Comparison of ENCODE assay signal across 2 cellular contexts in the genomic region with DNA sequence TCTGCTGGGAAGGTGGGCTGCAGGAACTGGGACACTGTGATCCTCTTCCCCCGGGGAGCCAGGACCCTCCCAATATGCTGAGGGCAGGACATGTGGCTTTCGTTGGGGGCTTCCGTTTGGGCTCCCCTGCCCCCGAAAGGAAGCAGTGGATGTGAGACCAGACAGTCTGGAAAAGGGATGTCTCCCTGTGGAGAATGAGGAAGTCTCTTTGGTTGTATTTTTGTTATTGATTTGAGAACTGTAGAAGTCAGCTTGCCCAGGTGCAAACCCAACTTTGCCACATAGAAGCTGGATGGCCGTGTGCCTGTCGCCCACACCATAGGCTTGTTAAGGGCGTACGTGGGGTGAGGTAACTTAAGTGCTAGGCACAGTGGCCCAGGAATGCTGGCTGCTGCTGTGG.
TF ChIP-seq lines count a peak whose summit lies in the region.

No MANE protein-coding gene starts in this region.

TF ChIP-seq in GM23338, 12 proteins besides CTCF, POLR2A, EP300 and RAD21:
- TF ChIP-seq EZH2 (IDR thresholded peaks at IDR 0.05; ENCODE audit: low read depth, unreplicated experiment): no peak

TF ChIP-seq in H1, 55 proteins besides CTCF, POLR2A, EP300 and RAD21:
- no peak for TF ChIP-seq TAF7 (optimal IDR thresholded peaks at IDR 0.05; ENCODE audit: borderline replicate concordance, low read depth, low read length)
- TF ChIP-seq, protein P1, sequence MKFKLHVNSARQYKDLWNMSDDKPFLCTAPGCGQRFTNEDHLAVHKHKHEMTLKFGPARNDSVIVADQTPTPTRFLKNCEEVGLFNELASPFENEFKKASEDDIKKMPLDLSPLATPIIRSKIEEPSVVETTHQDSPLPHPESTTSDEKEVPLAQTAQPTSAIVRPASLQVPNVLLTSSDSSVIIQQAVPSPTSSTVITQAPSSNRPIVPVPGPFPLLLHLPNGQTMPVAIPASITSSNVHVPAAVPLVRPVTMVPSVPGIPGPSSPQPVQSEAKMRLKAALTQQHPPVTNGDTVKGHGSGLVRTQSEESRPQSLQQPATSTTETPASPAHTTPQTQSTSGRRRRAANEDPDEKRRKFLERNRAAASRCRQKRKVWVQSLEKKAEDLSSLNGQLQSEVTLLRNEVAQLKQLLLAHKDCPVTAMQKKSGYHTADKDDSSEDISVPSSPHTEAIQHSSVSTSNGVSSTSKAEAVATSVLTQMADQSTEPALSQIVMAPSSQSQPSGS (IDR thresholded peaks at IDR 0.05; ENCODE audit: low read length): no peak
